11 cellular contexts compared by ENCODE assay signal in the genomic region with DNA sequence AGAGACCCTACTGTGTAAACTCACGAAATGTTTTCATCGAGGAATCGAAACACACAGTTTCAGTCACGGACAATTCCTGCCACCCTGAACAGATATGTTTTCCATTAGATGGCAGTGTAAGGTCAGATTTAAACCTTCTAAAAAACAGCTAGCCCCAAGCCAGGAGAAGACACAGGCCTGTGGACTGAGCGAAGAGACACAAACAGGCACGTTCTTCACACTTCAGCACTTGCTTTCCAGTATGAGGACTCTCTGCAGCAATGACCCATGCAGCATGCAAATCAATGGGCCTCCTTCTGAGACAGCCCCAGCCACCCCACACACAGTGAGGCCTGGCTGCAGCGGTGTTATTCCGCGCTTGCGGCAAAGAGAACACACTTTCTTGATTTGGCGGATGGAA. TPM values are rescaled to one million over a fixed set of nuclear protein-coding genes. Genes with fewer than 3 reads are reported as not detected.
DNase-seq lines count a peak whose midpoint lies in the region; ATAC-seq and TF ChIP-seq lines count a peak whose summit lies in the region.
"Had no signal": no experiment of that assay in that cellular context is flagged by ENCODE, and none has a peak within 500 bp of the region (broad histone marks: within the 10 kb centered on the region; RNA-seq: fewer than 3 reads in every experiment).

No MANE protein-coding gene starts in this region.

- H3K56ac ChIP-seq in IMR-90 (ENCODE audit: extremely low read depth, insufficient read depth, low read length), result no peak overlapping the region

- peaks cover 3% of the 10 kb centered on the region; the same call in 1 of the 2 replicates for H3K4me1 ChIP-seq in IMR-90 (ENCODE audit: control insufficient read depth, insufficient read depth, low read length)
- H3K4me1 ChIP-seq: breast epithelium had no signal

- no peak overlapping the region for H2BK15ac ChIP-seq in IMR-90 (ENCODE audit: low read depth, low read length)

- H3K9me3 Mint-ChIP-seq in CD14-positive monocyte, result no peaks in the 10 kb centered on the region

- no peak overlapping the region for H3K4me3 Mint-ChIP-seq in CD14-positive monocyte

- no peak overlapping the region for H3K4me2 ChIP-seq in IMR-90 (ENCODE audit: low read depth, low read length)

- no TSS peak for BruUV-seq in IMR-90 (replicated peaks; lab: Mats Ljungman, UMichigan)

- H3K23ac ChIP-seq in IMR-90 (ENCODE audit: low read depth, low read length), result no peak overlapping the region

- 43% methylated on average over 2 of the region's 11 CpGs; no CpG with 5 or more reads in 1 of the 2 experiments for WGBS in IMR-90 (ENCODE audit: extremely low coverage in 2 of 2, insufficient read length in 1 of 2), 2 experiments

- H4K8ac ChIP-seq in IMR-90 (ENCODE audit: low read depth in 2 of 2, low read length in 2 of 2), result no peak overlapping the region

- peak; percentile 55 for DNase-seq in D341Med (ENCODE audit: low spot score)
- peak; percentile 51 for DNase-seq in IMR-90
- DNase-seq in dermis microvascular lymphatic vessel endothelial cell (ENCODE audit: low read depth in 2 of 2), result peak; percentile 3 to 13
- peak; percentile 17 for DNase-seq in midbrain (lab: John Stamatoyannopoulos, UW)
- no peak for DNase-seq in CD14-positive monocyte (ENCODE audit: low spot score)
- no peak for DNase-seq in erythroblast (lab: John Stamatoyannopoulos, UW)
- DNase-seq: NCI-H2107 had no signal

- dilution Hi-C loops in IMR-90 (cut with HindIII; ENCODE audit: low sequenced_read_pairs, unreplicated experiment), result no loop called here

- H3K4me3 ChIP-seq in IMR-90 (ENCODE audit: insufficient read depth, low read depth, low read length), result no peak overlapping the region
- H3K4me3 ChIP-seq: breast epithelium had no signal

- H3K36me3 ChIP-seq in IMR-90 (ENCODE audit: control insufficient read depth, insufficient read depth, low read length), result peaks cover 2% of the 10 kb centered on the region
- H3K36me3 ChIP-seq: breast epithelium had no signal

- H4K91ac ChIP-seq in IMR-90 (ENCODE audit: insufficient read depth, low read depth, low read length), result no peak overlapping the region

- in situ Hi-C loops in IMR-90 (cut with MboI; ENCODE audit: low sequenced_read_pairs), result no loop called here

- no peak overlapping the region for H2BK120ac ChIP-seq in IMR-90 (ENCODE audit: low read depth, low read length)

- H3K9me1 ChIP-seq in IMR-90 (ENCODE audit: insufficient read depth, low read length), result peaks cover 15% of the 10 kb centered on the region

- H3K4me1 Mint-ChIP-seq in CD14-positive monocyte, result no peaks in the 10 kb centered on the region

- peaks cover 38 to 53% of the 10 kb centered on the region in 2 donors for H3K36me3 Mint-ChIP-seq in CD14-positive monocyte

- CTCF ChIA-PET in IMR-90 (lab: Yijun Ruan, JAX), result interaction anchor here (1.3 kb wide), 1 partner anchor 783 kb away, joined by 4 read pairs; no protein-coding TSS in a partner anchor

- no peaks in the 10 kb centered on the region for H4K20me1 ChIP-seq in IMR-90 (ENCODE audit: insufficient read depth, low read length)

- H3K9ac ChIP-seq in IMR-90 (ENCODE audit: low read depth, low read length), result no peak overlapping the region

- no peak overlapping the region for H4K5ac ChIP-seq in IMR-90 (ENCODE audit: low read depth, low read length)

- ATAC-seq in IMR-90 (ENCODE audit: low read depth), result peak; percentile 80
- ATAC-seq in GM18502 (IDR thresholded peaks at IDR 0.05; ENCODE audit: poor library complexity, unreplicated experiment), result no peak
- no peak for ATAC-seq in GM18519 (IDR thresholded peaks at IDR 0.05; ENCODE audit: low FRiP score, unreplicated experiment)
- ATAC-seq: left colon had no signal

- no peak overlapping the region for H2AK9ac ChIP-seq in IMR-90 (replicated peaks; ENCODE audit: low read depth, low read length, poor library complexity)

- TF ChIP-seq CTCF in IMR-90 (conservative IDR thresholded peaks at IDR 0.05; ENCODE audit: low read depth, low read length) (peak; percentile 43), CD14-positive monocyte (IDR thresholded peaks at IDR 0.05) (no peak)

- intact Hi-C loops in IMR-90 (cut with micrococcal nuclease) (loop anchor here (5.0 to 10.0 kb wide), 3 partner anchors 57 to 160 kb away; no protein-coding TSS in a partner anchor), CD14-positive monocyte (cut with micrococcal nuclease) (no loop called here)

- no peak overlapping the region for H3K27ac ChIP-seq in IMR-90 (ENCODE audit: insufficient read depth, low read length)
- H3K27ac ChIP-seq: breast epithelium had no signal

- H2AK5ac ChIP-seq in IMR-90 (ENCODE audit: low read depth, low read length), result peak overlapping the region; percentile 19; the same call in 1 of the 2 replicates

- TF ChIP-seq RAD21 in IMR-90 (IDR thresholded peaks at IDR 0.05; ENCODE audit: low read length), result peak; percentile 53

- H3K79me1 ChIP-seq in IMR-90 (ENCODE audit: low read depth in 1 of 2, low read length in 2 of 2), result peaks cover 19 to 48% of the 10 kb centered on the region in 2 experiments

- H3K9me3 ChIP-seq in IMR-90 (ENCODE audit: control insufficient read depth, insufficient read depth, low read length), result no peaks in the 10 kb centered on the region
- H3K9me3 ChIP-seq: breast epithelium had no signal

- H2BK5ac ChIP-seq in IMR-90 (ENCODE audit: low read depth, low read length, poor library complexity, severe bottlenecking), result no peak overlapping the region

- no peak overlapping the region for H2BK20ac ChIP-seq in IMR-90 (ENCODE audit: low read depth, low read length)

- H3K18ac ChIP-seq in IMR-90 (ENCODE audit: low read depth, low read length), result no peak overlapping the region

- no peaks in the 10 kb centered on the region for H3K27me3 ChIP-seq in IMR-90 (ENCODE audit: control insufficient read depth, insufficient read depth, low read length)
- H3K27me3 ChIP-seq: breast epithelium had no signal

- H3K4ac ChIP-seq in IMR-90 (ENCODE audit: low read depth, low read length), result peak overlapping the region; percentile 18; the same call in 1 of the 2 replicates

- POLR2A ChIA-PET in IMR-90 (lab: Charles Lee; ENCODE audit: unreplicated experiment), result no interaction called here

- no peak for TF ChIP-seq POLR2A in IMR-90 (IDR thresholded peaks at IDR 0.05; ENCODE audit: low read depth, low read length)
- no peak for TF ChIP-seq POLR2A in erythroblast (IDR thresholded peaks at IDR 0.05; ENCODE audit: low read length)

- no peaks in the 10 kb centered on the region for H3K27me3 Mint-ChIP-seq in CD14-positive monocyte (ENCODE audit: low read depth in 3 of 3)

- peak overlapping the region; percentile 54 for H2AFZ ChIP-seq in IMR-90 (replicated peaks; ENCODE audit: low read length, poor library complexity)

- no peak overlapping the region for H3K27ac Mint-ChIP-seq in CD14-positive monocyte

- H3K14ac ChIP-seq in IMR-90 (replicated peaks; ENCODE audit: low read depth, low read length), result no peak overlapping the region

TF ChIP-seq in IMR-90, 13 proteins besides CTCF, POLR2A, EP300 and RAD21:
- no peak for TF ChIP-seq MAFK (IDR thresholded peaks at IDR 0.05; ENCODE audit: low read depth, low read length)
- peak; percentile 14; the same call in 1 of the 2 replicates for TF ChIP-seq BHLHE40 (IDR thresholded peaks at IDR 0.05; ENCODE audit: low read depth, low read length)
- TF ChIP-seq SMC3 (IDR thresholded peaks at IDR 0.05; ENCODE audit: low read depth, low read length), result no peak
- no peak for TF ChIP-seq RFX5 (IDR thresholded peaks at IDR 0.05; ENCODE audit: low read depth, low read length)

RNA-seq across cellular contexts. Expression of gene HUS1B, which starts 31.9 kb away (rescaled TPM):
- 0.36 and 0.56 TPM in 2 replicates for total RNA-seq in IMR-90 (2012; rRNA removed)
- polyA plus RNA-seq in IMR-90 (2012; rRNA removed), result 0.39 and 0.59 TPM in 2 replicates
- 0.29 and 0.60 TPM in 2 replicates for polyA plus RNA-seq in IMR-90 (2012; cell fraction: cytosol; rRNA removed)
- 0.79 and 1.5 TPM in 2 replicates for polyA plus RNA-seq in IMR-90 (2012; cell fraction: nucleus; rRNA removed; ENCODE audit: low replicate concordance)
- total RNA-seq in dermis microvascular lymphatic vessel endothelial cell, result 0.51 and 1.0 TPM in 2 replicates
- polyA plus RNA-seq in CD14-positive monocyte, result under 1 TPM in 1 of 2 donors, not detected in 1; 0.23 TPM

Comparison
In these comparisons a context has a peak if more than half of its experiments do, and no peak if none do; other contexts are left out.
1. DNase-seq: peak in D341Med (single experiment), IMR-90 (single experiment), dermis microvascular lymphatic vessel endothelial cell (2 of 2) and midbrain (single experiment); none in CD14-positive monocyte (single experiment) and erythroblast (0 of 2).